ENCODE assay signal across 8 cellular contexts in the genomic region with DNA sequence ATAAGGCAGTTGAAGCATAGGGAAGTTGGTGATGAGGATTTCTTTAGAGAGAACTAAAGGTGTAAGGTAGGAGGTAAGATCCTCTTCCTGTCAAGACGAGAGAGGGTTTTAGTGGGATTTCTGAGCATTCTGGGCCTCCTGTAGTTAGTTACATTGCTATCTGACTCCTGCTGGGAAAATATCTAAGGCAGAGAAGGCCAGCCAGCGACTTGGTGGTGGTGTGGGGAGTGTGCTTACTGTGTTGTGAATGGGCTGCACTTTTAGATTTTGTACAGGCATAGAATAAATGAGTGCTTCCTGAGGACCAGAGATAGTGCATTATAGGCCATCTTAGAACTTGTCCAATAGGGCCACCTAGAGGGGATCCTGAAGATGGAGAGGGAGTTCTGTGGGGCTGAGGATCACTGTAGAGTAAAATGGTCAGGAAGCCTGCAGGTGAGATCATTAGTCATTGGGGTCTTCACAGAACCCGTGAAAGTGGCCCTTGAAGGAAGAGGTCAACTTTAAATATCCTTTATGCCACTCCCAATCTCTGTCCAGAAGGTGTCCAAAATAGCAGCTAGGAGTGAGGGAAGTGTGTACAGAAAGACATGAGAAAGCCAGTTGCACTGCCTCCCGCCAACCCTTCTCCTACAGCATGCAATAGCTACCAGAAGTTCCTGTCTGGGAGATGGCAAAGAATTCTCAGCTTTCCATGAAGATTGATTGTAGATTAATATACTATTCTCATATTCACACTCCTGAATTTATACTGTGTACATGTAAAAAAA.
A peak's percentile ranks its signal among the peaks of the same experiment; 100 is the strongest.
DNase-seq lines count a peak whose midpoint lies in the region; ATAC-seq and TF ChIP-seq lines count a peak whose summit lies in the region.

No MANE protein-coding gene starts in this region.

- no peak overlapping the region for H2AFZ ChIP-seq in KMS-11 (ENCODE audit: low read depth)

- H3K4me2 ChIP-seq in KMS-11: no peak overlapping the region

- H3K36me3 ChIP-seq in KMS-11 (ENCODE audit: insufficient read depth): no peaks in the 10 kb centered on the region

- no peak overlapping the region for H3K9ac ChIP-seq in KMS-11

- peaks cover 0 to 33% of the 10 kb centered on the region in 2 donors for H3K27me3 Mint-ChIP-seq in natural killer cell (ENCODE audit: low read depth in 2 of 2)
- H3K27me3 Mint-ChIP-seq in activated naive CD4-positive, alpha-beta T cell treated with anti-CD3 and anti-CD28 coated beads, Interleukin-2, amount 10 ng/mL, durations not matched to agents 7 days and 5 days: no peaks in the 10 kb centered on the region

- H3K4me3 Mint-ChIP-seq in natural killer cell: no peak overlapping the region
- H3K4me3 Mint-ChIP-seq in activated naive CD4-positive, alpha-beta T cell treated with anti-CD3 and anti-CD28 coated beads, Interleukin-2, amount 10 ng/mL, durations not matched to agents 7 days and 5 days: no peak overlapping the region

- peak; percentile 52 to 80 (median 73) for ATAC-seq in natural killer cell
- ATAC-seq in HG03045 (IDR thresholded peaks at IDR 0.05; ENCODE audit: unreplicated experiment): no peak

- DNase-seq in natural killer cell: no peak
- no peak for DNase-seq in GF-D8 (lab: John Stamatoyannopoulos, UW)
- no peak for DNase-seq in cerebellar nuclear complex (lab: John Stamatoyannopoulos, UW)
- no peak for DNase-seq in activated naive CD4-positive, alpha-beta T cell treated with anti-CD3 and anti-CD28 coated beads, Interleukin-2, amount 10 ng/mL, durations not matched to agents 7 days and 5 days

- H3K36me3 Mint-ChIP-seq in natural killer cell: no peaks in the 10 kb centered on the region
- H3K36me3 Mint-ChIP-seq in activated naive CD4-positive, alpha-beta T cell treated with anti-CD3 and anti-CD28 coated beads, Interleukin-2, amount 10 ng/mL, durations not matched to agents 7 days and 5 days: no peaks in the 10 kb centered on the region

- H4K20me1 ChIP-seq in KMS-11 (ENCODE audit: insufficient read depth): no peaks in the 10 kb centered on the region

- no peaks in the 10 kb centered on the region for H3K79me2 ChIP-seq in KMS-11 (ENCODE audit: insufficient read depth, low read depth)

- H3K9me3 Mint-ChIP-seq in natural killer cell: no peaks in the 10 kb centered on the region
- peaks cover 2% of the 10 kb centered on the region for H3K9me3 Mint-ChIP-seq in activated naive CD4-positive, alpha-beta T cell treated with anti-CD3 and anti-CD28 coated beads, Interleukin-2, amount 10 ng/mL, durations not matched to agents 7 days and 5 days

- CTCF ChIA-PET in activated naive CD4-positive, alpha-beta T cell treated with anti-CD3 and anti-CD28 coated beads, Interleukin-2, amount 10 ng/mL, durations not matched to agents 7 days and 5 days (lab: Charles Lee): no interaction called here

- no peak overlapping the region for H3K4me3 ChIP-seq in KMS-11 (IDR thresholded peaks at IDR 0.05; ENCODE audit: insufficient read depth, low read depth, low read length)

- peak; percentile 30; the same call in 2 of the 3 replicates for TF ChIP-seq CTCF in GM12872 (IDR thresholded peaks at IDR 0.05; ENCODE audit: insufficient read depth, low read depth, low read length)
- peak; percentile 48; the same call in 1 of the 2 replicates for TF ChIP-seq CTCF in KMS-11 (conservative IDR thresholded peaks at IDR 0.05; ENCODE audit: low read depth, low read length)
- TF ChIP-seq CTCF in VCaP (conservative IDR thresholded peaks at IDR 0.05): peak; percentile 71
- peak; percentile 38 for TF ChIP-seq CTCF in natural killer cell (IDR thresholded peaks at IDR 0.05)

- H3K4me1 ChIP-seq in KMS-11 (ENCODE audit: low read depth, poor library complexity, severe bottlenecking): peaks cover 11% of the 10 kb centered on the region

- H3K27ac ChIP-seq in KMS-11 (no peak overlapping the region), VCaP (no peak overlapping the region)

- intact Hi-C loops in natural killer cell (cut with micrococcal nuclease): loop anchor here (1.0 to 5.0 kb wide), 3 partner anchors 320 to 1760 kb away; no protein-coding TSS in a partner anchor

- H3K4me1 Mint-ChIP-seq in natural killer cell: peaks cover 7 to 12% of the 10 kb centered on the region in 2 donors
- H3K4me1 Mint-ChIP-seq in activated naive CD4-positive, alpha-beta T cell treated with anti-CD3 and anti-CD28 coated beads, Interleukin-2, amount 10 ng/mL, durations not matched to agents 7 days and 5 days: no peaks in the 10 kb centered on the region

- no peak overlapping the region for H3K27ac Mint-ChIP-seq in natural killer cell
- no peak overlapping the region for H3K27ac Mint-ChIP-seq in activated naive CD4-positive, alpha-beta T cell treated with anti-CD3 and anti-CD28 coated beads, Interleukin-2, amount 10 ng/mL, durations not matched to agents 7 days and 5 days

- H3K27me3 ChIP-seq in KMS-11 (ENCODE audit: insufficient read depth, low read depth): no peaks in the 10 kb centered on the region
